In the genomic region with DNA sequence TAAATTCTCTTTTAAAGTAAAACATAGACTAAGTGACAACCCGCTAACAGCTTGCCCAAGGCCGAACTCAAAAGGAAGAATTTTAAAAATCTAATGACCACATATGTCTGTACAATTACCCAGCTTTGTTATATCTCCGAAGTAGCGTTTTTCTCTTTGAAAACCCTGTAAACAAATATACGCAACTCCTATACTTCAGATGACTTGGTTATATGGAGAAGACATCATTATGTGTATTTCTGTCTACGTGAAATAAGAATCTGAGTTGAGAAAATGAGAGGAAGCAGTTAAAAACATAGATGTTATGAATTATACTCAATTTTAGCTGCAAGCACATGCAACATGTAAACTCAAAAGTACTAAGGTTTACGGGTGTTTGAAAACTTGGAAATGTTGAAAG, we compare ENCODE assay signal across 11 cellular contexts. TPM values are rescaled to one million over a fixed set of nuclear protein-coding genes. Genes with fewer than 3 reads are reported as not detected.
DNase-seq lines count a peak whose midpoint lies in the region; ATAC-seq, FAIRE-seq and TF ChIP-seq lines count a peak whose summit lies in the region.
"Had no signal": no experiment of that assay in that cellular context is flagged by ENCODE, and none has a peak within 500 bp of the region (broad histone marks: within the 10 kb centered on the region; RNA-seq: fewer than 3 reads in every experiment).

No MANE protein-coding gene starts in this region.

- peaks cover 26% of the 10 kb centered on the region for H3K79me2 ChIP-seq in H9 (ENCODE audit: insufficient read depth, low read length)

- H2BK5ac ChIP-seq in H9 (ENCODE audit: insufficient read length, low read length) = no peak overlapping the region

- H3K9me3 ChIP-seq in H9 (ENCODE audit: control insufficient read depth, low read depth, low read length) = no peaks in the 10 kb centered on the region
- no peaks in the 10 kb centered on the region for H3K9me3 ChIP-seq in iPS DF 6.9 (ENCODE audit: control insufficient read depth, insufficient read depth, low read length)

- H3K79me1 ChIP-seq in H9 (ENCODE audit: insufficient read depth, low read depth, low read length, poor library complexity, severe bottlenecking) = no peaks in the 10 kb centered on the region

- WGBS in H9 (ENCODE audit: extremely low coverage, insufficient read length, low lambda C conversion rate) = no CpG with 5 or more reads among the region's 7 CpGs
- no CpG with 5 or more reads among the region's 7 CpGs for WGBS in iPS DF 6.9 (ENCODE audit: insufficient coverage, insufficient read length)

- no peak overlapping the region for H4K5ac ChIP-seq in H9 (ENCODE audit: insufficient read length, low read depth, low read length)

- peak overlapping the region; percentile 64 to 99 (median 98); a peak in 4 of 7 replicates for H3K27ac Mint-ChIP-seq in H9
- no peak overlapping the region for H3K27ac Mint-ChIP-seq in activated T-helper 17 cell treated with anti-CD3 and anti-CD28 coated beads, Interleukin-2, amount 50 U/mL, for 72 hours
- H3K27ac Mint-ChIP-seq: dendritic cell treated with granulocyte-macrophage colony-stimulating factor and Interleukin-4, amounts not matched to agents 40 ng/mL and 50 ng/mL, for 4 days had no signal

- H3K14ac ChIP-seq in H9 (ENCODE audit: insufficient read depth, low read length) = no peak overlapping the region

- no peaks in the 10 kb centered on the region; the same call in 1 of the 2 replicates for H3K36me3 ChIP-seq in iPS DF 6.9 (ENCODE audit: control insufficient read depth, insufficient read depth, low read length)

- TF ChIP-seq CTCF in H9 (conservative IDR thresholded peaks at IDR 0.05) = no peak

- H3K56ac ChIP-seq in H9 (ENCODE audit: insufficient read length, low read depth, low read length) = no peak overlapping the region

- no peaks in the 10 kb centered on the region for H4K20me1 ChIP-seq in H9 (ENCODE audit: control insufficient read depth, insufficient read depth, insufficient read length)

- no peaks in the 10 kb centered on the region for H3K27me3 ChIP-seq in H9 (ENCODE audit: insufficient read depth, low read length)
- no peaks in the 10 kb centered on the region for H3K27me3 ChIP-seq in iPS DF 6.9 (ENCODE audit: control insufficient read depth, insufficient read depth, low read length)

- H2BK12ac ChIP-seq in H9 (ENCODE audit: insufficient read length, low read depth, low read length) = no peak overlapping the region

- FAIRE-seq in RCC 7860 (lab: Jason Lieb, UNC) = no peak

- H3K9ac ChIP-seq in H9 (ENCODE audit: extremely low read depth, insufficient read length, low read length) = peak overlapping the region; percentile 53

- H3K4me3 ChIP-seq in iPS DF 6.9 (ENCODE audit: low read length) (peak overlapping the region; percentile 58; the same call in 1 of the 2 replicates), skeletal muscle cell (ENCODE audit: low read depth, low read length) (peak overlapping the region; percentile 64)

- H3T11ph ChIP-seq in H9 (ENCODE audit: low read length) = no peak overlapping the region

- no peak for ATAC-seq in activated T-helper 17 cell treated with anti-CD3 and anti-CD28 coated beads, Interleukin-2, amount 50 U/mL, for 72 hours (replicated peaks)
- no peak for ATAC-seq in HG03135 (IDR thresholded peaks at IDR 0.05; ENCODE audit: unreplicated experiment)
- no peak for ATAC-seq in HG02678 (IDR thresholded peaks at IDR 0.05; ENCODE audit: unreplicated experiment)

- peaks cover 2% of the 10 kb centered on the region for H3K23me2 ChIP-seq in H9 (ENCODE audit: insufficient read length, low read depth, low read length, poor library complexity, severe bottlenecking)

- peaks cover 3% of the 10 kb centered on the region; the same call in 1 of the 2 replicates for H3K4me1 ChIP-seq in H9 (ENCODE audit: insufficient read depth, low read length)
- H3K4me1 ChIP-seq in iPS DF 6.9 (ENCODE audit: control insufficient read depth, insufficient read depth, low read length) = no peaks in the 10 kb centered on the region; the same call in 1 of the 2 replicates

- no peak overlapping the region for H2AK5ac ChIP-seq in H9 (ENCODE audit: insufficient read length, low read length)

- peak overlapping the region; percentile 98 to 99 for H3K4me3 Mint-ChIP-seq in H9
- peak overlapping the region; percentile 68 for H3K4me3 Mint-ChIP-seq in activated T-helper 17 cell treated with anti-CD3 and anti-CD28 coated beads, Interleukin-2, amount 50 U/mL, for 72 hours
- H3K4me3 Mint-ChIP-seq: dendritic cell treated with granulocyte-macrophage colony-stimulating factor and Interleukin-4, amounts not matched to agents 40 ng/mL and 50 ng/mL, for 4 days had no signal

- no peaks in the 10 kb centered on the region for H3K9me3 Mint-ChIP-seq in H9
- H3K9me3 Mint-ChIP-seq in activated T-helper 17 cell treated with anti-CD3 and anti-CD28 coated beads, Interleukin-2, amount 50 U/mL, for 72 hours = no peaks in the 10 kb centered on the region
- H3K9me3 Mint-ChIP-seq: dendritic cell treated with granulocyte-macrophage colony-stimulating factor and Interleukin-4, amounts not matched to agents 40 ng/mL and 50 ng/mL, for 4 days had no signal

- H3K4me1 Mint-ChIP-seq in H9 = peaks cover 55 to 56% of the 10 kb centered on the region in 2 experiments
- no peaks in the 10 kb centered on the region for H3K4me1 Mint-ChIP-seq in activated T-helper 17 cell treated with anti-CD3 and anti-CD28 coated beads, Interleukin-2, amount 50 U/mL, for 72 hours

- no peaks in the 10 kb centered on the region for H3K27me3 Mint-ChIP-seq in H9 (ENCODE audit: low read depth)
- peaks cover 8% of the 10 kb centered on the region for H3K27me3 Mint-ChIP-seq in activated T-helper 17 cell treated with anti-CD3 and anti-CD28 coated beads, Interleukin-2, amount 50 U/mL, for 72 hours

- H2BK15ac ChIP-seq in H9 (ENCODE audit: low read depth, low read length) = no peak overlapping the region

- H3K27ac ChIP-seq in H9 (ENCODE audit: insufficient read length, low read depth, low read length) (no peak overlapping the region), iPS DF 6.9 (ENCODE audit: low read length) (no peak overlapping the region)

- H3K4me2 ChIP-seq in H9 (ENCODE audit: insufficient read depth, insufficient read length, low read length) = peak overlapping the region; percentile 59

- H3K4ac ChIP-seq in H9 (ENCODE audit: low read depth, low read length) = no peak overlapping the region

- H2BK20ac ChIP-seq in H9 (ENCODE audit: low read depth, low read length, poor library complexity, severe bottlenecking) = no peak overlapping the region

- H3K18ac ChIP-seq in H9 (ENCODE audit: insufficient read length, low read depth, low read length) = no peak overlapping the region

- no peak overlapping the region for H4K91ac ChIP-seq in H9 (ENCODE audit: insufficient read length, low read depth, low read length)

- no peak for DNase-seq in H9
- DNase-seq in iPS DF 6.9 (ENCODE audit: low read depth, low spot score) = no peak
- DNase-seq in skeletal muscle cell (ENCODE audit: low read depth) = no peak
- DNase-seq in AG08395 (ENCODE audit: low spot score) = no peak
- no peak for DNase-seq in RCC 7860 (ENCODE audit: low spot score)
- DNase-seq: stimulated activated CD4-positive, alpha-beta T cell treated with anti-CD3 and anti-CD28 coated beads, Interleukin-2, amount 100 ng/mL, for 48 hours had no signal

- no peak overlapping the region for H3K23ac ChIP-seq in H9 (ENCODE audit: insufficient read length, low read depth, low read length)

- H2AFZ ChIP-seq in H9 (ENCODE audit: low read length) = no peak overlapping the region

- H3K36me3 Mint-ChIP-seq in H9 (ENCODE audit: insufficient read depth in 1 of 3, low read depth in 3 of 3) = peaks cover 0 to 13% (median 9%) of the 10 kb centered on the region in 3 experiments; a peak in 3 of 7 replicates
- H3K36me3 Mint-ChIP-seq in activated T-helper 17 cell treated with anti-CD3 and anti-CD28 coated beads, Interleukin-2, amount 50 U/mL, for 72 hours (ENCODE audit: low read depth) = no peaks in the 10 kb centered on the region

- H2BK120ac ChIP-seq in H9 (ENCODE audit: low read depth, low read length, poor library complexity, severe bottlenecking) = no peak overlapping the region

- H4K8ac ChIP-seq in H9 (replicated peaks; ENCODE audit: insufficient read length, low read depth, low read length) = no peak overlapping the region

RNA-seq across cellular contexts. Expression of gene PBX1, which starts 2.0 kb away (rescaled TPM):
- 133 and 142 TPM in 2 replicates for total RNA-seq in H9 (2021)
- total RNA-seq in activated T-helper 17 cell treated with anti-CD3 and anti-CD28 coated beads, Interleukin-2, amount 50 U/mL, for 72 hours = under 1 TPM; 0.22 to 0.53 TPM
- total RNA-seq: T-helper 1 cell treated with Interleukin-12 subunit alpha and Interleukin-12 subunit beta and Interleukin-4 antibody, amounts not matched to agents 30 ng/mL and 1 ng/mL, for 36 hours had no signal

Comparison
In these comparisons a context has a peak if more than half of its experiments do, and no peak if none do; other contexts are left out.
1. RNA of gene PBX1, which starts 2.0 kb away (total RNA-seq): 133 to 142 TPM in H9; 0.22 to 0.53 TPM in activated T-helper 17 cell treated with anti-CD3 and anti-CD28 coated beads, Interleukin-2, amount 50 U/mL, for 72 hours; every median in the first group is over 10 times any median in the second.